15 cellular contexts compared by ENCODE assay signal in genomic region chr1:77395051-77395450, GRCh38.
"Had no signal": no experiment of that assay in that cellular context is flagged by ENCODE, and none has a peak within 500 bp of the region (broad histone marks: within the 10 kb centered on the region; RNA-seq: fewer than 3 reads in every experiment).

No MANE protein-coding gene starts in this region.

- H3K4me1 ChIP-seq: esophagus squamous epithelium, gastrocnemius medialis, prostate gland, stomach, transverse colon had no signal

- H3K4me1 Mint-ChIP-seq: activated B cell treated with CpG ODN at 0.5 μM for 24 hours had no signal

- H3K36me3 Mint-ChIP-seq: brain, mesothelial cell of epicardium had no signal

- H3K27ac ChIP-seq: esophagus squamous epithelium, gastrocnemius medialis, hepatocyte, prostate gland, stomach, transverse colon had no signal

- H3K27ac Mint-ChIP-seq: activated B cell treated with CpG ODN at 0.5 μM for 24 hours, brain, mesothelial cell of epicardium had no signal

- H3K4me2 ChIP-seq: hepatocyte had no signal

- H3K27me3 ChIP-seq: esophagus squamous epithelium, gastrocnemius medialis, hepatocyte, stomach, transverse colon had no signal

- H3K79me2 ChIP-seq: hepatocyte had no signal

- DNase-seq: activated B cell treated with CpG ODN at 0.5 μM for 24 hours; activated CD4-positive, alpha-beta T cell treated with anti-CD3 and anti-CD28 coated beads, Interleukin-2, amount 50 U/mL, for 1 hour; esophagus squamous epithelium; gastrocnemius medialis; naive thymus-derived CD8-positive, alpha-beta T cell; stimulated activated CD4-positive, alpha-beta T cell treated with anti-CD3 and anti-CD28 coated beads, Interleukin-4, amount 100 ng/mL, for 24 hours; stomach; T-helper 2 cell; transverse colon had no signal

- H3K36me3 ChIP-seq: esophagus squamous epithelium, gastrocnemius medialis, prostate gland, stomach, transverse colon had no signal

- H3K9me3 ChIP-seq: esophagus squamous epithelium, gastrocnemius medialis, prostate gland, stomach, transverse colon had no signal

- H2AFZ ChIP-seq: hepatocyte had no signal

- ATAC-seq: gastrocnemius medialis; naive thymus-derived CD8-positive, alpha-beta T cell; sciatic nerve had no signal

- H3K4me3 ChIP-seq: esophagus squamous epithelium, gastrocnemius medialis, hepatocyte, prostate gland, stomach, transverse colon had no signal

- H3K27me3 Mint-ChIP-seq: activated naive CD4-positive, alpha-beta T cell treated with anti-CD3 and anti-CD28 coated beads, Interleukin-2, amount 50 U/mL, for 24 hours; naive thymus-derived CD8-positive, alpha-beta T cell had no signal

- H3K4me3 Mint-ChIP-seq: activated B cell treated with CpG ODN at 0.5 μM for 24 hours; activated naive CD4-positive, alpha-beta T cell treated with anti-CD3 and anti-CD28 coated beads, Interleukin-2, amount 50 U/mL, for 24 hours; brain; mesothelial cell of epicardium; naive thymus-derived CD8-positive, alpha-beta T cell had no signal

- H3K9me3 Mint-ChIP-seq: activated B cell treated with CpG ODN at 0.5 μM for 24 hours; activated naive CD4-positive, alpha-beta T cell treated with anti-CD3 and anti-CD28 coated beads, Interleukin-2, amount 50 U/mL, for 24 hours; brain; mesothelial cell of epicardium had no signal
